In genomic region chr13:91157273-91158014, GRCh38 we compare ENCODE assay signal across 1 cellular context.
A peak's percentile ranks its signal among the peaks of the same experiment; 100 is the strongest.
TF ChIP-seq lines count a peak whose summit lies in the region.

No MANE protein-coding gene starts in this region.

TF ChIP-seq in K562, 482 proteins besides CTCF, POLR2A, EP300 and RAD21 (continued from another document):
- TF ChIP-seq ZNF280B (CRISPR knock-in tag; IDR thresholded peaks at IDR 0.05) (peak; percentile 71; the same call in 1 of the 2 replicates), ZNF551 (CRISPR knock-in tag; IDR thresholded peaks at IDR 0.05) (peak; percentile 42; the same call in 1 of the 2 replicates), ZKSCAN3 (CRISPR knock-in tag; IDR thresholded peaks at IDR 0.05) (no peak), TRIM24 (IDR thresholded peaks at IDR 0.05) (no peak), DEAF1 (CRISPR knock-in tag; IDR thresholded peaks at IDR 0.05) (no peak), KLF16 (IDR thresholded peaks at IDR 0.05) (no peak), MAFK (IDR thresholded peaks at IDR 0.05; ENCODE audit: low read length) (no peak), MAFF (IDR thresholded peaks at IDR 0.05; ENCODE audit: low read length) (no peak), ZNF239 (CRISPR knock-in tag; IDR thresholded peaks at IDR 0.05) (no peak), MCM2 (IDR thresholded peaks at IDR 0.05; ENCODE audit: low read depth) (no peak), ZBTB11 (CRISPR knock-in tag; IDR thresholded peaks at IDR 0.05) (no peak), TCF3 (CRISPR knock-in tag; IDR thresholded peaks at IDR 0.05) (no peak), THAP7 (CRISPR knock-in tag; IDR thresholded peaks at IDR 0.05) (0 out of 2 replicates have a peak, but pooled peaks have one; percentile 66)
